Comparison of ENCODE assay signal across 9 cellular contexts in genomic region chr2:48110497-48110896, GRCh38.
DNase-seq lines count a peak whose midpoint lies in the region; ATAC-seq and TF ChIP-seq lines count a peak whose summit lies in the region.
"Had no signal": no experiment of that assay in that cellular context is flagged by ENCODE, and none has a peak within 500 bp of the region (broad histone marks: within the 10 kb centered on the region; RNA-seq: fewer than 3 reads in every experiment).

No MANE protein-coding gene starts in this region.

- ATAC-seq in GM19455 (IDR thresholded peaks at IDR 0.05; ENCODE audit: unreplicated experiment) (no peak), HG03520 (IDR thresholded peaks at IDR 0.05; ENCODE audit: unreplicated experiment) (no peak)

- TF ChIP-seq CTCF in OCI-LY1 (IDR thresholded peaks at IDR 0.05; ENCODE audit: low read length), result no peak
- TF ChIP-seq CTCF in endothelial cell (IDR thresholded peaks at IDR 0.05; ENCODE audit: unreplicated experiment), result no peak
- no peak for TF ChIP-seq CTCF in nephron progenitor cell (IDR thresholded peaks at IDR 0.05)

- H4K20me1 ChIP-seq in OCI-LY1 (ENCODE audit: insufficient read depth, low read length), result no peaks in the 10 kb centered on the region

- H2AFZ ChIP-seq in OCI-LY1 (ENCODE audit: low read length), result no peak overlapping the region

- H3K9me2 ChIP-seq in OCI-LY1 (ENCODE audit: low read depth, low read length), result no peaks in the 10 kb centered on the region

- no peaks in the 10 kb centered on the region for H3K27me3 ChIP-seq in OCI-LY1 (ENCODE audit: insufficient read depth, low read length)
- H3K27me3 ChIP-seq: cardiac muscle cell had no signal

- H3K9me3 Mint-ChIP-seq in endothelial cell (ENCODE audit: unreplicated experiment) (no peaks in the 10 kb centered on the region), nephron progenitor cell (no peaks in the 10 kb centered on the region)

- peaks cover 6% of the 10 kb centered on the region for H3K27me3 Mint-ChIP-seq in endothelial cell (ENCODE audit: unreplicated experiment)
- no peaks in the 10 kb centered on the region for H3K27me3 Mint-ChIP-seq in nephron progenitor cell (ENCODE audit: low read depth, poor library complexity)

- H3K36me3 Mint-ChIP-seq in endothelial cell (ENCODE audit: low read depth, unreplicated experiment) (no peaks in the 10 kb centered on the region), nephron progenitor cell (ENCODE audit: low read depth) (no peaks in the 10 kb centered on the region)

- 0 out of 2 replicates have a peak overlapping the region, but pooled peaks have one; percentile 93 for H3K4me2 ChIP-seq in OCI-LY1 (ENCODE audit: low read length)

- no peak overlapping the region for H3K4me3 ChIP-seq in OCI-LY1 (ENCODE audit: low read depth, low read length, poor library complexity, severe bottlenecking)

- H3K4me3 Mint-ChIP-seq in endothelial cell (ENCODE audit: unreplicated experiment) (no peak overlapping the region), nephron progenitor cell (peak overlapping the region; percentile 87)

- H3K4me1 Mint-ChIP-seq in endothelial cell (ENCODE audit: unreplicated experiment) (peaks cover 18% of the 10 kb centered on the region), nephron progenitor cell (peaks cover 64% of the 10 kb centered on the region)

- H3F3A ChIP-seq in OCI-LY1 (ENCODE audit: insufficient read depth, low read length), result no peaks in the 10 kb centered on the region

- no peaks in the 10 kb centered on the region for H3K36me3 ChIP-seq in OCI-LY1 (ENCODE audit: insufficient read depth, low read length)
- H3K36me3 ChIP-seq: cardiac muscle cell had no signal

- H3K4me1 ChIP-seq in OCI-LY1 (ENCODE audit: insufficient read depth, low read length, severe bottlenecking), result peaks cover 18% of the 10 kb centered on the region

- peak; percentile 13 for DNase-seq in DMS53 (lab: John Stamatoyannopoulos, UW)
- DNase-seq in DMS53 treated with DMSO at 0.1 percent for 48 hours (lab: John Stamatoyannopoulos, UW; ENCODE audit: unreplicated experiment), result no peak
- no peak for DNase-seq in endothelial cell (ENCODE audit: low spot score)
- DNase-seq in nephron progenitor cell, result no peak
- DNase-seq in 8988T, result no peak

- no peaks in the 10 kb centered on the region for H3K79me2 ChIP-seq in OCI-LY1 (ENCODE audit: insufficient read depth, low read length)

- no peak overlapping the region for H3K9ac ChIP-seq in OCI-LY1 (ENCODE audit: low read length)

- H3K27ac Mint-ChIP-seq in endothelial cell (ENCODE audit: unreplicated experiment) (peak overlapping the region; percentile 94), nephron progenitor cell (no peak overlapping the region)

- no peak overlapping the region for H3K27ac ChIP-seq in OCI-LY1 (ENCODE audit: low read depth, low read length, poor library complexity, severe bottlenecking)

- no peaks in the 10 kb centered on the region for H3K9me3 ChIP-seq in OCI-LY1 (ENCODE audit: low read length)
